Comparison of ENCODE assay signal across 8 cellular contexts in genomic region chr19:57849666-57850473, GRCh38. TPM values are rescaled to one million over a fixed set of nuclear protein-coding genes. Genes with fewer than 3 reads are reported as not detected.
DNase-seq lines count a peak whose midpoint lies in the region; ATAC-seq and TF ChIP-seq lines count a peak whose summit lies in the region.
"Not testable (repeated sequence)": the region's sequence is repeated elsewhere in the genome, so short reads cannot be mapped to it uniquely, and the experiment has no call there.

Gene ZNF587 (plus strand): TSS chr19:57849859. CDS start chr19:57850039, 180 bp downstream.

- peaks cover 8 to 17% (median 10%) of the 10 kb centered on the region in 4 donors for H3K4me1 ChIP-seq in upper lobe of left lung

- not testable (repeated sequence) for H3K27me3 ChIP-seq in upper lobe of left lung

- peak within 1 kb of the TSS; percentile 87 for H3K27ac Mint-ChIP-seq in T-helper 1 cell treated with Interleukin-12 subunit alpha and Interleukin-12 subunit beta and Interleukin-4 antibody, amounts not matched to agents 30 μg/mL and 1 μg/mL, for 36 hours
- peak within 1 kb of the TSS; percentile 99 for H3K27ac Mint-ChIP-seq in progenitor cell of endocrine pancreas

- ATAC-seq in HG02763 (IDR thresholded peaks at IDR 0.05; ENCODE audit: unreplicated experiment) (peak; percentile 94), left ventricle myocardium superior (peak; percentile 96), upper lobe of left lung (ENCODE audit: low FRiP score in 2 of 2) (peak; percentile 95 to 99)

- not testable (repeated sequence) for TF ChIP-seq EP300 in upper lobe of left lung (IDR thresholded peaks at IDR 0.05)

- TF ChIP-seq CTCF in GM12875 (IDR thresholded peaks at IDR 0.05; ENCODE audit: borderline replicate concordance, insufficient read depth, low read depth, low read length); progenitor cell of endocrine pancreas (IDR thresholded peaks at IDR 0.05; ENCODE audit: unreplicated experiment); upper lobe of left lung (IDR thresholded peaks at IDR 0.05): not testable (repeated sequence)

- intact Hi-C loops in left ventricle myocardium superior (cut with micrococcal nuclease): not testable (repeated sequence)

- WGBS in upper lobe of left lung, 2 donors: 2 to 3% methylated on average over 15 to 27 of the region's 42 CpGs

- H3K36me3 Mint-ChIP-seq in T-helper 1 cell treated with Interleukin-12 subunit alpha and Interleukin-12 subunit beta and Interleukin-4 antibody, amounts not matched to agents 30 μg/mL and 1 μg/mL, for 36 hours (ENCODE audit: low read depth): peaks cover 50% of the 10 kb centered on the region
- H3K36me3 Mint-ChIP-seq in progenitor cell of endocrine pancreas (ENCODE audit: insufficient read depth): peaks cover 18% of the 10 kb centered on the region

- peak within 1 kb of the TSS; percentile 86 for H3K4me3 Mint-ChIP-seq in T-helper 1 cell treated with Interleukin-12 subunit alpha and Interleukin-12 subunit beta and Interleukin-4 antibody, amounts not matched to agents 30 μg/mL and 1 μg/mL, for 36 hours
- H3K4me3 Mint-ChIP-seq in progenitor cell of endocrine pancreas (ENCODE audit: low read depth): peak within 1 kb of the TSS; percentile 91

- peak within 1 kb of the TSS; percentile 58 to 85 (median 77) for H3K27ac ChIP-seq in upper lobe of left lung

- peaks cover 0 to 10% (median 0%) of the 10 kb centered on the region in 4 donors for H3K9me3 ChIP-seq in upper lobe of left lung

- H3K27me3 Mint-ChIP-seq in T-helper 1 cell treated with Interleukin-12 subunit alpha and Interleukin-12 subunit beta and Interleukin-4 antibody, amounts not matched to agents 30 μg/mL and 1 μg/mL, for 36 hours (ENCODE audit: low read depth); progenitor cell of endocrine pancreas: not testable (repeated sequence)

- DNase-seq in NCI-H1436 (lab: John Stamatoyannopoulos, UW) (peak; percentile 32), amniotic epithelial cell (ENCODE audit: low read depth) (peak; percentile 86), left ventricle myocardium superior (peak; percentile 71), progenitor cell of endocrine pancreas (ENCODE audit: low spot score, unreplicated experiment) (peak; percentile 31), upper lobe of left lung (peak; percentile 82 to 88)

- TF ChIP-seq POLR2A in upper lobe of left lung (IDR thresholded peaks at IDR 0.05): peak in 1 of 4 donors; percentile 64

- peak within 1 kb of the TSS; percentile 72 for H3K4me3 ChIP-seq in GM12875 (ENCODE audit: low read depth, low read length)
- peak within 1 kb of the TSS; percentile 76 to 86 (median 82) for H3K4me3 ChIP-seq in upper lobe of left lung

- peaks cover 16% of the 10 kb centered on the region for H3K4me1 Mint-ChIP-seq in T-helper 1 cell treated with Interleukin-12 subunit alpha and Interleukin-12 subunit beta and Interleukin-4 antibody, amounts not matched to agents 30 μg/mL and 1 μg/mL, for 36 hours (ENCODE audit: low read depth)
- peaks cover 22% of the 10 kb centered on the region for H3K4me1 Mint-ChIP-seq in progenitor cell of endocrine pancreas (ENCODE audit: low read depth)

- not testable (repeated sequence) for H3K9me3 Mint-ChIP-seq in T-helper 1 cell treated with Interleukin-12 subunit alpha and Interleukin-12 subunit beta and Interleukin-4 antibody, amounts not matched to agents 30 μg/mL and 1 μg/mL, for 36 hours; progenitor cell of endocrine pancreas (ENCODE audit: low read depth)

- peaks cover 0 to 17% (median 7%) of the 10 kb centered on the region in 4 donors for H3K36me3 ChIP-seq in upper lobe of left lung

RNA-seq across cellular contexts. Expression of gene ZNF587, which starts in this region (rescaled TPM):
- total RNA-seq in left ventricle myocardium superior (17.7 TPM), progenitor cell of endocrine pancreas (88.4 and 93.7 TPM in 2 replicates), upper lobe of left lung (10 to 100 TPM; 12.2 to 52.4 (median 23.0) TPM)

Comparison
In these comparisons a context has a peak if more than half of its experiments do, and no peak if none do; other contexts are left out.
1. Peak in every context shown above with its lines: DNase-seq, ATAC-seq, H3K4me3 ChIP-seq and H3K27ac ChIP-seq.
2. DNase-seq: peak in every context shown above with its lines; median percentile 86 in amniotic epithelial cell; 85 in upper lobe of left lung; 71 in left ventricle myocardium superior; 32 in NCI-H1436; 31 in progenitor cell of endocrine pancreas.